ENCODE assay signal across 8 cellular contexts in the genomic region with DNA sequence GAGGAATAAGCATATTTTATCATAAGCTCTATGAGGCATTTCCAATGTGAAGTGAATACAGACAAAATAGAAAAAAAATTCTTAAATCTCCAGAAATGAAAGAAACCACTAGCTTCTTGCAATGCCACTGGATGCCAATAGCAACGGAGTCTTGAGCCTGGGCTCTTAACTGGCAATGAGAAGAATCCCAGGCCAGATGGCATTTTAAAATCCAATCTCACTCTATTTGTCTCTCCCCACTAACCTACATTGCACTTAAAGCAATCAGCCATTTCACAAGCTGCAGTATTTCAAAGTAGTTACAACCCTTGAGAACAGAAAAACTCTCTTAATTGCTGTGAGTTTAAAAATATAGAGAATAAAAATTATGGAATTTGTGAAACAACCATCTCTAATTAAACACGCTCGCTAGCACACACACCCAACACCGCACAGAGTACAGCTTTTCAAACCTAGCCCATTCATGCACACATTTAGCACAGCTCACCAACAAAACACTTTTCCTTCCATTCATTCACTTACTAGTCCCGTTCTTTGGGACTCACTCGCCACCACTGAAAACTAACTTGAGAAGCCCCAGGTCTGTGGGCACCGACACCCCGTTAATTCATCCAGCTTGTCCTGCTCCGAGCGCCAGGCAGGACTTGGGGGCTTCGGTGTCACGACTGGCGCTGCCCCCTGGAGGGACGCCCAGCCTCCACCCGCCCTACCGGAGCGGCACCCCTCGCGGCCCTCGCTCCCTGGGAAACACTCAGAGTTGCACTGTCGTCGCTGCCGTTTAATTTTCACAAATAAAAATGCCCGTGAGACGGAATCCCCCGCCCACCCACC. TPM values are rescaled to one million over a fixed set of nuclear protein-coding genes. Genes with fewer than 3 reads are reported as not detected.
A peak's percentile ranks its signal among the peaks of the same experiment; 100 is the strongest.
DNase-seq lines count a peak whose midpoint lies in the region; ATAC-seq and TF ChIP-seq lines count a peak whose summit lies in the region.

No MANE protein-coding gene starts in this region.

- H3K36me3 Mint-ChIP-seq in CD4-positive, alpha-beta memory T cell: no peaks in the 10 kb centered on the region
- H3K36me3 Mint-ChIP-seq in activated CD4-positive, alpha-beta memory T cell treated with anti-CD3 and anti-CD28 coated beads, Interleukin-2, amount 10 ng/mL, durations not matched to agents 7 days and 5 days (ENCODE audit: low read depth): no peaks in the 10 kb centered on the region
- no peaks in the 10 kb centered on the region for H3K36me3 Mint-ChIP-seq in progenitor cell of endocrine pancreas (ENCODE audit: insufficient read depth)

- no peak overlapping the region for H3K27ac ChIP-seq in CD4-positive, alpha-beta memory T cell (ENCODE audit: low read depth, low read length)

- H3K9me3 Mint-ChIP-seq in CD4-positive, alpha-beta memory T cell: peaks cover 0 to 3% (median 0%) of the 10 kb centered on the region in 8 donors
- H3K9me3 Mint-ChIP-seq in activated CD4-positive, alpha-beta memory T cell treated with anti-CD3 and anti-CD28 coated beads, Interleukin-2, amount 10 ng/mL, durations not matched to agents 7 days and 5 days: no peaks in the 10 kb centered on the region
- H3K9me3 Mint-ChIP-seq in progenitor cell of endocrine pancreas (ENCODE audit: low read depth): no peaks in the 10 kb centered on the region

- TF ChIP-seq CTCF in progenitor cell of endocrine pancreas (IDR thresholded peaks at IDR 0.05; ENCODE audit: unreplicated experiment): no peak

- POLR2A ChIA-PET in CD4-positive, alpha-beta memory T cell (lab: Charles Lee; ENCODE audit: partially characterized antibody): no interaction called here
- POLR2A ChIA-PET in activated CD4-positive, alpha-beta memory T cell treated with anti-CD3 and anti-CD28 coated beads, Interleukin-2, amount 10 ng/mL, durations not matched to agents 7 days and 5 days (lab: Charles Lee): no interaction called here

- peaks cover 2 to 19% (median 7%) of the 10 kb centered on the region in 4 donors for H3K4me1 Mint-ChIP-seq in CD4-positive, alpha-beta memory T cell
- H3K4me1 Mint-ChIP-seq in activated CD4-positive, alpha-beta memory T cell treated with anti-CD3 and anti-CD28 coated beads, Interleukin-2, amount 10 ng/mL, durations not matched to agents 7 days and 5 days: peaks cover 6% of the 10 kb centered on the region
- peaks cover 24% of the 10 kb centered on the region for H3K4me1 Mint-ChIP-seq in progenitor cell of endocrine pancreas (ENCODE audit: low read depth)

- no peak for DNase-seq in CD4-positive, alpha-beta memory T cell
- DNase-seq in activated CD4-positive, alpha-beta memory T cell treated with anti-CD3 and anti-CD28 coated beads, Interleukin-2, amount 10 ng/mL, durations not matched to agents 7 days and 5 days: no peak
- peak; percentile 78 for DNase-seq in cardiac septum (ENCODE audit: low spot score)
- DNase-seq in progenitor cell of endocrine pancreas (ENCODE audit: low spot score, unreplicated experiment): no peak
- DNase-seq in GDM1 (lab: John Stamatoyannopoulos, UW): no peak
- no peak for DNase-seq in activated CD4-positive, alpha-beta T cell treated with anti-CD3 and anti-CD28 coated beads, Interleukin-2, amount 50 U/mL, for 48 hours
- DNase-seq in DMS114 treated with DMSO at 0.1 percent for 48 hours (lab: John Stamatoyannopoulos, UW; ENCODE audit: unreplicated experiment): no peak

- H3K27ac Mint-ChIP-seq in CD4-positive, alpha-beta memory T cell: no peak overlapping the region
- no peak overlapping the region for H3K27ac Mint-ChIP-seq in activated CD4-positive, alpha-beta memory T cell treated with anti-CD3 and anti-CD28 coated beads, Interleukin-2, amount 10 ng/mL, durations not matched to agents 7 days and 5 days
- peak overlapping the region; percentile 25 for H3K27ac Mint-ChIP-seq in progenitor cell of endocrine pancreas

- no peaks in the 10 kb centered on the region for H3K36me3 ChIP-seq in CD4-positive, alpha-beta memory T cell (ENCODE audit: insufficient read depth, low read length)

- peaks cover 6% of the 10 kb centered on the region for H3K27me3 ChIP-seq in CD4-positive, alpha-beta memory T cell (ENCODE audit: insufficient read depth, low read length)

- H3K4me3 Mint-ChIP-seq in CD4-positive, alpha-beta memory T cell: peak overlapping the region; percentile 3 to 63 (median 52)
- peak overlapping the region; percentile 24 for H3K4me3 Mint-ChIP-seq in activated CD4-positive, alpha-beta memory T cell treated with anti-CD3 and anti-CD28 coated beads, Interleukin-2, amount 10 ng/mL, durations not matched to agents 7 days and 5 days
- H3K4me3 Mint-ChIP-seq in progenitor cell of endocrine pancreas (ENCODE audit: low read depth): peak overlapping the region; percentile 76

- no peak overlapping the region for H3K4me3 ChIP-seq in CD4-positive, alpha-beta memory T cell (ENCODE audit: low read length in 2 of 2)

- peak; percentile 6 for ATAC-seq in HG03159 (IDR thresholded peaks at IDR 0.05; ENCODE audit: unreplicated experiment)

- intact Hi-C loops in CD4-positive, alpha-beta memory T cell (cut with micrococcal nuclease): no loop called here
- intact Hi-C loops in cardiac septum (cut with DNase I): loop anchor here (5.0 kb wide), 1 partner anchor 157 kb away; no protein-coding TSS in a partner anchor

- CTCF ChIA-PET in CD4-positive, alpha-beta memory T cell (lab: Charles Lee; ENCODE audit: partially characterized antibody): no interaction called here
- CTCF ChIA-PET in activated CD4-positive, alpha-beta memory T cell treated with anti-CD3 and anti-CD28 coated beads, Interleukin-2, amount 10 ng/mL, durations not matched to agents 7 days and 5 days (lab: Charles Lee): no interaction called here

- peaks cover 43 to 45% of the 10 kb centered on the region in 2 donors for H3K27me3 Mint-ChIP-seq in CD4-positive, alpha-beta memory T cell
- H3K27me3 Mint-ChIP-seq in activated CD4-positive, alpha-beta memory T cell treated with anti-CD3 and anti-CD28 coated beads, Interleukin-2, amount 10 ng/mL, durations not matched to agents 7 days and 5 days: peaks cover 63% of the 10 kb centered on the region
- H3K27me3 Mint-ChIP-seq in progenitor cell of endocrine pancreas: peaks cover 18% of the 10 kb centered on the region

- peaks cover 4% of the 10 kb centered on the region for H3K4me1 ChIP-seq in CD4-positive, alpha-beta memory T cell (ENCODE audit: insufficient read depth, low read length)

- H3K9me3 ChIP-seq in CD4-positive, alpha-beta memory T cell (ENCODE audit: control insufficient read depth in 1 of 2, low read length in 2 of 2): no peaks in the 10 kb centered on the region

RNA-seq across cellular contexts. Expression of a gene that starts 1.1 kb away (rescaled TPM):
- not detected for total RNA-seq in CD4-positive, alpha-beta memory T cell
- polyA plus RNA-seq in CD4-positive, alpha-beta memory T cell: not detected
- total RNA-seq in activated CD4-positive, alpha-beta memory T cell treated with anti-CD3 and anti-CD28 coated beads, Interleukin-2, amount 10 ng/mL, durations not matched to agents 7 days and 5 days: not detected
- 58.1 TPM for total RNA-seq in cardiac septum
- total RNA-seq in progenitor cell of endocrine pancreas: 33.4 and 35.5 TPM in 2 replicates

Comparison
In these comparisons a context has a peak if more than half of its experiments do, and no peak if none do; other contexts are left out.
1. H3K4me3 Mint-ChIP-seq: peak in every context shown above with its lines; median percentile 76 in progenitor cell of endocrine pancreas; 52 in CD4-positive, alpha-beta memory T cell; 24 in activated CD4-positive, alpha-beta memory T cell treated with anti-CD3 and anti-CD28 coated beads, Interleukin-2, amount 10 ng/mL, durations not matched to agents 7 days and 5 days.
2. RNA of a gene that starts 1.1 kb away (total RNA-seq): 58.1 TPM in cardiac septum (single experiment) and 33.4 to 35.5 TPM in progenitor cell of endocrine pancreas; not detected in CD4-positive, alpha-beta memory T cell and not detected in activated CD4-positive, alpha-beta memory T cell treated with anti-CD3 and anti-CD28 coated beads, Interleukin-2, amount 10 ng/mL, durations not matched to agents 7 days and 5 days; every median in the first group is over 10 times any median in the second.